9 cellular contexts compared by ENCODE assay signal in the genomic region with DNA sequence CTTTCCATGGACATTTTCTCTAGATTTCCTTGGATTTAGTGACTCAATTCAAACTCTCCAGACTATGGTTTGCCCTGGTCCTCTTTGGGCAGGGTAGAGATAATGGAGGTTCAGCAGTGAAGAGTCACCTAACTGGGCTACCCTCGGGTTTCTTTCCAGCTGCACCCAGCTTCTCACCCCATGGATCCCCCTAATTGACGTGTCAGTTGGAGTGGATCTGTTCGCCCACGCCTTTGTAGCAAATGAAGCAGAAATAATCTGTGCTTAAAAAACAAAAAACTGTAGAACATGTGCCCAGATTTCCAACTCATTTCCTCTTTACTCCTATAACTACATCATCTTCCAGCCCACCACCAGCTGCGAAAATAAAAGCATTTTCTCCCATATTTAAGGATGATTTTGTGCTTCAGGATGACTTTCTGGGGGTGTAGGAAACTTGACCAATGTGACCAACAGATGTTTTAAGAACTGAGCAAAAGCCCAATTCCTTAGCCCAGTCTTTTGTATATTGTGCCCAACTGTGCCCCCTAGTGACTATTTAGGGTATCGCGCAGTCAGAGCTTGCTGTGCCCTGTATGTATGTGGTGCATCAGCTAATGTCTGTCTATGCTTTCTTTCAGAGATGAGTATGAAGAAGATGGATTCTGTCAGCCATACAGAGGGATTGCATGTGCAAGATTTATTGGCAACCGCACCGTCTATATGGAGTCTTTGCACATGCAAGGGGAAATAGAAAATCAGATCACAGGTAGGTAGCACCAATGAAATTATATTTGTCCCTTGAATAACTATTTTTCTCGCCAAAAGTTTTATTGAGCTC.
DNase-seq lines count a peak whose midpoint lies in the region; ATAC-seq, FAIRE-seq and TF ChIP-seq lines count a peak whose summit lies in the region.
"Had no signal": no experiment of that assay in that cellular context is flagged by ENCODE, and none has a peak within 500 bp of the region (broad histone marks: within the 10 kb centered on the region; RNA-seq: fewer than 3 reads in every experiment).

No MANE protein-coding gene starts in this region.

- no peaks in the 10 kb centered on the region for H3K27me3 ChIP-seq in WERI-Rb-1 (ENCODE audit: insufficient read depth, low read depth, severe bottlenecking)
- H3K27me3 ChIP-seq in mammary epithelial cell (ENCODE audit: insufficient read depth, low read length) = no peaks in the 10 kb centered on the region
- H3K27me3 ChIP-seq: BLaER1 treated with 17β-estradiol and CSF1 and Interleukin-3, amounts not matched to agents 10 nM and 100 nM had no signal

- dilution Hi-C loops in mammary epithelial cell (cut with HindIII; ENCODE audit: low sequenced_read_pairs) = no loop called here

- no peaks in the 10 kb centered on the region for H3K36me3 ChIP-seq in WERI-Rb-1
- no peaks in the 10 kb centered on the region for H3K36me3 ChIP-seq in mammary epithelial cell (ENCODE audit: insufficient read depth, low read length)
- H3K36me3 ChIP-seq in kidney (ENCODE audit: control insufficient read depth in 1 of 2, insufficient read depth in 2 of 2, low read length in 2 of 2) = no peaks in the 10 kb centered on the region

- H3K9ac ChIP-seq in mammary epithelial cell (ENCODE audit: insufficient read depth, low read length) = no peak overlapping the region
- no peak overlapping the region for H3K9ac ChIP-seq in kidney (ENCODE audit: low read length in 2 of 2)
- H3K9ac ChIP-seq: BLaER1 treated with 17β-estradiol and CSF1 and Interleukin-3, amounts not matched to agents 10 nM and 100 nM had no signal

- no peak overlapping the region for H3K4me3 ChIP-seq in WERI-Rb-1 (ENCODE audit: low read depth, low read length)
- H3K4me3 ChIP-seq in mammary epithelial cell (replicated peaks in 1 of 3; ENCODE audit: insufficient read depth in 1 of 3, low read depth in 2 of 3, low read length in 3 of 3) = no peak overlapping the region
- H3K4me3 ChIP-seq in kidney (ENCODE audit: low read length in 2 of 2) = no peak overlapping the region
- H3K4me3 ChIP-seq: BLaER1 treated with 17β-estradiol and CSF1 and Interleukin-3, amounts not matched to agents 10 nM and 100 nM had no signal

- CTCF ChIA-PET in mammary epithelial cell (lab: Charles Lee; ENCODE audit: low non-redundant PET) = interaction anchor here (0.5 to 1.4 kb wide), 9 partner anchors 25 to 445 kb away, joined by 3 to 18 read pairs (median 3); no protein-coding TSS in a partner anchor

- intact Hi-C loops in mammary epithelial cell (cut with micrococcal nuclease) (loop anchor here (1.0 to 2.0 kb wide), 7 partner anchors 98 to 520 kb away; a partner anchor contains a TSS), kidney (cut with DNase I) (loop anchor here (10.0 kb wide), 1 partner anchor 362 kb away; a partner anchor contains a TSS)

- TF ChIP-seq CTCF in WERI-Rb-1 (IDR thresholded peaks at IDR 0.05; ENCODE audit: low read depth, low read length) (peak; percentile 85), mammary epithelial cell (conservative IDR thresholded peaks at IDR 0.05 in 1 of 2, IDR thresholded peaks at IDR 0.05 in 1 of 2; ENCODE audit: extremely low read depth in 1 of 2, insufficient read depth in 1 of 2, low read depth in 1 of 2, low read length in 2 of 2) (peak; percentile 90 to 92), kidney (IDR thresholded peaks at IDR 0.05; ENCODE audit: borderline replicate concordance, extremely low read depth, insufficient read depth) (peak; percentile 86)

- no peaks in the 10 kb centered on the region for H3K9me3 ChIP-seq in WERI-Rb-1 (ENCODE audit: severe bottlenecking)
- no peaks in the 10 kb centered on the region for H3K9me3 ChIP-seq in mammary epithelial cell (replicated peaks; ENCODE audit: insufficient read depth, low read length)
- H3K9me3 ChIP-seq in kidney (ENCODE audit: control insufficient read depth in 1 of 2, low read length in 2 of 2) = no peaks in the 10 kb centered on the region
- H3K9me3 ChIP-seq: BLaER1 treated with 17β-estradiol and CSF1 and Interleukin-3, amounts not matched to agents 10 nM and 100 nM had no signal

- ATAC-seq in HG02885 (IDR thresholded peaks at IDR 0.05; ENCODE audit: poor library complexity, unreplicated experiment) = peak; percentile 68

- H3K27ac ChIP-seq in WERI-Rb-1 = no peak overlapping the region
- H3K27ac ChIP-seq in mammary epithelial cell (ENCODE audit: insufficient read depth, low read depth, low read length) = peak overlapping the region; percentile 25
- H3K27ac ChIP-seq in kidney (ENCODE audit: low read depth in 2 of 2, low read length in 2 of 2) = no peak overlapping the region
- H3K27ac ChIP-seq: BLaER1 treated with 17β-estradiol and CSF1 and Interleukin-3, amounts not matched to agents 10 nM and 100 nM had no signal

- FAIRE-seq in kidney (lab: Jason Lieb, UNC) = no peak

- DNase-seq in NCI-H146 (lab: John Stamatoyannopoulos, UW) (peak; percentile 45), NCI-H146 treated with DMSO at 0.1 percent for 48 hours (lab: John Stamatoyannopoulos, UW; ENCODE audit: unreplicated experiment) (no peak), NCI-H2107 (lab: John Stamatoyannopoulos, UW) (peak; percentile 59), WERI-Rb-1 (peak; percentile 68), mammary epithelial cell (peak; percentile 74), kidney (peak; percentile 60)
- DNase-seq in stimulated activated CD4-positive, alpha-beta T cell treated with anti-CD3 and anti-CD28 coated beads, Interleukin-1b, Interleukin-23, amount 100 ng/mL, for 24 hours (ENCODE audit: low read depth in 4 of 4, low spot score in 1 of 4) = peak; percentile 28 to 51 (median 48)

- no peak overlapping the region for H3K4me2 ChIP-seq in mammary epithelial cell (ENCODE audit: insufficient read depth, low read depth, low read length)

- 39% methylated on average over 10 of the region's 10 CpGs for WGBS in mammary epithelial cell (ENCODE audit: low coverage, missing lambda C conversion rate)

- in situ Hi-C loops in mammary epithelial cell (cut with MboI; ENCODE audit: low sequenced_read_pairs in 2 of 2) = loop anchor here (10.0 kb wide), 3 partner anchors 202 to 522 kb away; no protein-coding TSS in a partner anchor

- no peaks in the 10 kb centered on the region for H4K20me1 ChIP-seq in mammary epithelial cell (ENCODE audit: insufficient read depth, low read length)
- H4K20me1 ChIP-seq: BLaER1 treated with 17β-estradiol and CSF1 and Interleukin-3, amounts not matched to agents 10 nM and 100 nM had no signal

- H3K79me2 ChIP-seq in mammary epithelial cell (ENCODE audit: insufficient read depth, low read length) = no peaks in the 10 kb centered on the region

- no TSS peak for BruUV-seq in mammary epithelial cell (replicated peaks; lab: Mats Ljungman, UMichigan)

- H3K4me1 ChIP-seq in mammary epithelial cell (ENCODE audit: insufficient read depth, low read length) (peaks cover 33% of the 10 kb centered on the region), kidney (ENCODE audit: control insufficient read depth in 1 of 2, insufficient read depth in 1 of 2, low read depth in 1 of 2, low read length in 2 of 2) (no peaks in the 10 kb centered on the region)

- H2AFZ ChIP-seq in mammary epithelial cell (ENCODE audit: low read depth, low read length) = no peak overlapping the region
